ENCODE assay signal across 1 cellular context in genomic region chr6:36361071-36361470, GRCh38.
TF ChIP-seq lines count a peak whose summit lies in the region.

No MANE protein-coding gene starts in this region.

TF ChIP-seq in GM23338, 12 proteins besides CTCF, POLR2A, EP300 and RAD21 (continued from another document):
- TF ChIP-seq, protein P1, sequence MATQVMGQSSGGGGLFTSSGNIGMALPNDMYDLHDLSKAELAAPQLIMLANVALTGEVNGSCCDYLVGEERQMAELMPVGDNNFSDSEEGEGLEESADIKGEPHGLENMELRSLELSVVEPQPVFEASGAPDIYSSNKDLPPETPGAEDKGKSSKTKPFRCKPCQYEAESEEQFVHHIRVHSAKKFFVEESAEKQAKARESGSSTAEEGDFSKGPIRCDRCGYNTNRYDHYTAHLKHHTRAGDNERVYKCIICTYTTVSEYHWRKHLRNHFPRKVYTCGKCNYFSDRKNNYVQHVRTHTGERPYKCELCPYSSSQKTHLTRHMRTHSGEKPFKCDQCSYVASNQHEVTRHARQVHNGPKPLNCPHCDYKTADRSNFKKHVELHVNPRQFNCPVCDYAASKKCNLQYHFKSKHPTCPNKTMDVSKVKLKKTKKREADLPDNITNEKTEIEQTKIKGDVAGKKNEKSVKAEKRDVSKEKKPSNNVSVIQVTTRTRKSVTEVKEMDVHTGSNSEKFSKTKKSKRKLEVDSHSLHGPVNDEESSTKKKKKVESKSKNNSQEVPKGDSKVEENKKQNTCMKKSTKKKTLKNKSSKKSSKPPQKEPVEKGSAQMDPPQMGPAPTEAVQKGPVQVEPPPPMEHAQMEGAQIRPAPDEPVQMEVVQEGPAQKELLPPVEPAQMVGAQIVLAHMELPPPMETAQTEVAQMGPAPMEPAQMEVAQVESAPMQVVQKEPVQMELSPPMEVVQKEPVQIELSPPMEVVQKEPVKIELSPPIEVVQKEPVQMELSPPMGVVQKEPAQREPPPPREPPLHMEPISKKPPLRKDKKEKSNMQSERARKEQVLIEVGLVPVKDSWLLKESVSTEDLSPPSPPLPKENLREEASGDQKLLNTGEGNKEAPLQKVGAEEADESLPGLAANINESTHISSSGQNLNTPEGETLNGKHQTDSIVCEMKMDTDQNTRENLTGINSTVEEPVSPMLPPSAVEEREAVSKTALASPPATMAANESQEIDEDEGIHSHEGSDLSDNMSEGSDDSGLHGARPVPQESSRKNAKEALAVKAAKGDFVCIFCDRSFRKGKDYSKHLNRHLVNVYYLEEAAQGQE (IDR thresholded peaks at IDR 0.05; ENCODE audit: unreplicated experiment) = no peak
- TF ChIP-seq NANOG (IDR thresholded peaks at IDR 0.05; ENCODE audit: borderline replicate concordance) (no peak), ZNF462 (CRISPR knock-in tag; IDR thresholded peaks at IDR 0.05) (no peak), ZNF114 (CRISPR knock-in tag; IDR thresholded peaks at IDR 0.05) (no peak), JUNB (IDR thresholded peaks at IDR 0.05; ENCODE audit: unreplicated experiment) (no peak)
